In the genomic region with DNA sequence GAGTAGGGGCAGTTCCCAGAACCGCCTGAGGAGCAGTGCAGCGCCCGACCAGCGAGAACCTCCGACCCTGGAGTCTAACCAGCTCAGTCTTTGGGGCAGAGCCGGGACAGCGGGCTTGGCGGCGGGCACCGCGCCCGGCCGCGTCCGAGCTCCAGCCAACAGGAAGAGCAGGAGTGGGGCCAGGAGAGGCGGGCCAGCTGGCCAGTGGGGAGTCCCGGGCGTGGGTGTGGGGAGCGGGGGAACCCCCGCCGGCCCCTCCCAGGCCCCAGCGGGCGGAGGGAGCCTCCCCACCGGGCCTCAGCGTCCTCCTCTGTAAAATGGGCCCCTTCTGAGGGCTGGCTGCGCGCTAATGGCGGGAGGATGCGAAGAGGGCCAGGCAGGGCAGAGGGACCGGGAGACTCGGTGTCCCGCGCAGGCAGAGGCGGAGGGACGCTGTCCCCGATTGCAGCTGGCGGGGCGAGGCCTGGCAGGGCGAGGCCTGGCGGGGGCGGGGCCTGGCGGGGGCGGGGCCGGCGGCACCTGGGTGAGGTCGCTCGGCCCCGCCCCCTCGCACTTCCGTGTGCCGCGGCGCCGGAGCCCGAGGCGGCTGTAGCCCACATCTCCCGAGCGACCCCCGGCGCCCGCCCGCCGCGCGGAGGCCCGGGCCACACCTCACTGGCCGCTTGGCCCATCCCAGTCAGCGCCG, we compare ENCODE assay signal across 8 cellular contexts. TPM values are rescaled to one million over a fixed set of nuclear protein-coding genes. Genes with fewer than 3 reads are reported as not detected.
DNase-seq lines count a peak whose midpoint lies in the region; ATAC-seq and TF ChIP-seq lines count a peak whose summit lies in the region.

A gene (plus strand): TSS at position 550 of the 685 bp plus-strand sequence. CDS start 17,214 bp downstream, outside the sequence.

- peak within 1 kb of the TSS; percentile 81 for H3K27ac Mint-ChIP-seq in osteocyte (ENCODE audit: unreplicated experiment)

- H3K36me3 ChIP-seq in SK-N-MC (ENCODE audit: insufficient read depth, low read length) (no peaks in the 10 kb centered on the region), thoracic aorta (no peaks in the 10 kb centered on the region)

- H3K27me3 ChIP-seq in thoracic aorta (replicated peaks; ENCODE audit: insufficient read depth), result no peaks in the 10 kb centered on the region

- ATAC-seq in GM21360 (IDR thresholded peaks at IDR 0.05; ENCODE audit: unreplicated experiment), result peak; percentile 46
- peak; percentile 79 for ATAC-seq in thoracic aorta (ENCODE audit: insufficient number of reproducible peaks, low FRiP score, low read depth)

- no peak within 1 kb of the TSS for H3K27ac ChIP-seq in SK-N-MC
- H3K27ac ChIP-seq in thoracic aorta, result peak within 1 kb of the TSS; percentile 79 to 86

- H3K36me3 Mint-ChIP-seq in osteocyte (ENCODE audit: unreplicated experiment), result no peaks in the 10 kb centered on the region

- H3K9me3 Mint-ChIP-seq in osteocyte (ENCODE audit: unreplicated experiment), result no peaks in the 10 kb centered on the region

- H3K4me1 Mint-ChIP-seq in osteocyte (ENCODE audit: unreplicated experiment), result peaks cover 24% of the 10 kb centered on the region

- H3K27me3 Mint-ChIP-seq in osteocyte (ENCODE audit: unreplicated experiment), result no peaks in the 10 kb centered on the region

- H3K4me3 Mint-ChIP-seq in osteocyte (ENCODE audit: unreplicated experiment), result peak within 1 kb of the TSS; percentile 86

- H3K4me3 ChIP-seq in SK-N-MC (peak within 1 kb of the TSS; percentile 77), thoracic aorta (peak within 1 kb of the TSS; percentile 95)

- peaks cover 14 to 43% of the 10 kb centered on the region in 2 donors for H3K4me1 ChIP-seq in thoracic aorta (ENCODE audit: control insufficient read depth in 1 of 2, low read depth in 2 of 2)

- DNase-seq in DMS114 treated with DMSO at 0.1 percent for 48 hours (lab: John Stamatoyannopoulos, UW; ENCODE audit: unreplicated experiment) (peak; percentile 19), HUDEP-2 (lab: John Stamatoyannopoulos, UW; ENCODE audit: unreplicated experiment in 76 of 76) (peak in 71 of 76 experiments; percentile 3 to 82 (median 59)), SK-N-MC (ENCODE audit: low read depth, low spot score) (no peak), glomerular visceral epithelial cell (ENCODE audit: extremely low spot score) (peak; percentile 88), osteocyte (ENCODE audit: extremely low spot score, unreplicated experiment) (peak; percentile 91), thoracic aorta (ENCODE audit: low spot score) (peak; percentile 42)
- DNase-seq in activated naive CD4-positive, alpha-beta T cell treated with anti-CD3 and anti-CD28 coated beads, Interleukin-2, amount 50 U/mL, for 16 hours, result peak; percentile 77

- H3K9ac ChIP-seq in SK-N-MC (ENCODE audit: insufficient read length), result peak within 1 kb of the TSS; percentile 26

- H3K9me3 ChIP-seq in SK-N-MC (ENCODE audit: low read depth, low read length), result no peaks in the 10 kb centered on the region
- no peaks in the 10 kb centered on the region for H3K9me3 ChIP-seq in thoracic aorta

- peak; percentile 49 for TF ChIP-seq CTCF in osteocyte (IDR thresholded peaks at IDR 0.05)
- peak; percentile 87 for TF ChIP-seq CTCF in thoracic aorta (IDR thresholded peaks at IDR 0.05)

RNA-seq across cellular contexts. Expression of the gene that starts here (rescaled TPM):
- total RNA-seq in osteocyte, result 14.9 and 17.1 TPM in 2 replicates
- 10 to 100 TPM; 17.5 to 20.2 TPM for total RNA-seq in thoracic aorta
